1 cellular context compared by ENCODE assay signal in genomic region chr3:43582876-43583275, GRCh38.
TF ChIP-seq lines count a peak whose summit lies in the region.

No MANE protein-coding gene starts in this region.

TF ChIP-seq in IMR-90, 13 proteins besides CTCF, POLR2A, EP300 and RAD21 (continued from another document):
- TF ChIP-seq USF2 (IDR thresholded peaks at IDR 0.05; ENCODE audit: low read depth, low read length) (no peak), FOS (IDR thresholded peaks at IDR 0.05; ENCODE audit: low read depth, low read length) (no peak), CHD1 (IDR thresholded peaks at IDR 0.05; ENCODE audit: low read depth, low read length) (no peak)
